In the genomic region with DNA sequence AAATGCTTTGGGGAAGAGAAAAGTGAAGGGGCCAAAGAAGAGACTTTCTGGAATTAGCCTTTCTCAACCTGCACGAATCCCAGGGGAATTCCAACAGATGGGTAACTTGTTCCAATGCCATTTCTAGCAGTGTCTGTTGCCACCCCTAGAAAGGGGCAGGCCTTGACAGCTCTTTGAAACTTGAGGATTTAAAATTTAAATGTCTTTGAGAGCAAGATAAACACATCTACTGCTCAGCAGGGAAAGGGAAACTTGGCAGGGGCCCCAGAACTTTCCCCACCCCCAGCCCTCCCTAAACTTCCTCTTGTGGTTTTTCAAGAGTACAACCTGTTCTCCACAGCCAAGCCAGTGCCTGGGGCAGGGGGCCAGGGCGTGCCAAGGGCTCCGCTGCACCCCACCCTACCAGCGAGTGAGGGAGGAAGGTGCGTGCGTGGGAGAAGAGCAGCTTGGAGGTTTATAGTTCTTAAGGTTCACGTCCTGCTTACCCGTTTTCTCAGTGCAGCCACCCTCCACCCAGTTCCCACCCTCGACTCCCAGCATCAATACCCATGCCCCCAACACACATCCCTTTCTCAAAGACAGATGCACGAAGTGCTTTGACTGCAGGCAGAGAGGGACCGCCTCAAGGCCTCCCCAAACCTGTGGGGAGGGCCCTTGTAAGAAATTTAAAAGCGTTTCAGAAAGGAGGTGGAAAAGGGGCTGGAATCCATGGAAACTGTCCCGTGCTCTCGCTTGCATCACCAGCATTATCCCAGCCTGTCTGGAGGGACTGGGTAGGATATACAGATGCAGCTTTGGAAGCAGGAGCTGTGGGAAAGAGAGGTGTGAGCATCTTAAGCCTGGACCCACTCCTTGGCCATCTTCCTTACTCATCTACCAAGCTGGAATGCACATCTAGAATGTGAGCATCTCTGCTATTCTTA, we compare ENCODE assay signal across 8 cellular contexts. TPM values are rescaled to one million over a fixed set of nuclear protein-coding genes. Genes with fewer than 3 reads are reported as not detected.
DNase-seq lines count a peak whose midpoint lies in the region; ATAC-seq and TF ChIP-seq lines count a peak whose summit lies in the region.

No MANE protein-coding gene starts in this region.

- H3K9me3 Mint-ChIP-seq in CD4-positive, alpha-beta T cell: no peaks in the 10 kb centered on the region
- no peaks in the 10 kb centered on the region for H3K9me3 Mint-ChIP-seq in activated naive CD8-positive, alpha-beta T cell treated with anti-CD3 and anti-CD28 coated beads, Interleukin-2, amount 50 U/mL, for 24 hours

- no peaks in the 10 kb centered on the region for H3K27me3 Mint-ChIP-seq in CD4-positive, alpha-beta T cell
- no peaks in the 10 kb centered on the region for H3K27me3 Mint-ChIP-seq in activated naive CD8-positive, alpha-beta T cell treated with anti-CD3 and anti-CD28 coated beads, Interleukin-2, amount 50 U/mL, for 24 hours

- TF ChIP-seq CTCF in CD4-positive, alpha-beta T cell (IDR thresholded peaks at IDR 0.05): no peak
- TF ChIP-seq CTCF in left ventricle myocardium inferior (IDR thresholded peaks at IDR 0.05; ENCODE audit: borderline replicate concordance): no peak
- TF ChIP-seq CTCF in psoas muscle (IDR thresholded peaks at IDR 0.05): no peak

- H3K4me1 Mint-ChIP-seq in CD4-positive, alpha-beta T cell (ENCODE audit: low read depth): peaks cover 84% of the 10 kb centered on the region
- H3K4me1 Mint-ChIP-seq in activated naive CD8-positive, alpha-beta T cell treated with anti-CD3 and anti-CD28 coated beads, Interleukin-2, amount 50 U/mL, for 24 hours: peaks cover 90% of the 10 kb centered on the region

- H3K4me3 Mint-ChIP-seq in CD4-positive, alpha-beta T cell: peak overlapping the region; percentile 96
- H3K4me3 Mint-ChIP-seq in activated naive CD8-positive, alpha-beta T cell treated with anti-CD3 and anti-CD28 coated beads, Interleukin-2, amount 50 U/mL, for 24 hours: peak overlapping the region; percentile 98

- ATAC-seq in CD4-positive, alpha-beta T cell (ENCODE audit: poor library complexity): peak; percentile 52
- peak; percentile 17 for ATAC-seq in activated naive CD8-positive, alpha-beta T cell treated with anti-CD3 and anti-CD28 coated beads, Interleukin-2, amount 50 U/mL, for 24 hours
- ATAC-seq in psoas muscle (peak in 3 of 4 donors; percentile 23 to 46 (median 31)), GM21529 (IDR thresholded peaks at IDR 0.05; ENCODE audit: unreplicated experiment) (no peak), GM19023 (IDR thresholded peaks at IDR 0.05; ENCODE audit: unreplicated experiment) (no peak)

- no peaks in the 10 kb centered on the region for H3K9me3 ChIP-seq in CD4-positive, alpha-beta T cell (ENCODE audit: control insufficient read depth, low read length)
- no peaks in the 10 kb centered on the region for H3K9me3 ChIP-seq in SK-N-MC (ENCODE audit: low read depth, low read length)
- H3K9me3 ChIP-seq in left ventricle myocardium inferior (replicated peaks): no peaks in the 10 kb centered on the region
- no peaks in the 10 kb centered on the region for H3K9me3 ChIP-seq in psoas muscle

- CTCF ChIA-PET in CD4-positive, alpha-beta T cell (lab: Charles Lee): interaction anchor here (1.4 to 9.9 kb wide), 11 partner anchors 17 to 259 kb away, joined by 3 to 75 read pairs (median 8); a partner anchor contains a TSS

- POLR2A ChIA-PET in CD4-positive, alpha-beta T cell (lab: Charles Lee): interaction anchor here (0.8 to 13.5 kb wide), 24 partner anchors 10 to 700 kb away, joined by 3 to 168 read pairs (median 6); a partner anchor contains a TSS

- H3K27me3 ChIP-seq in CD4-positive, alpha-beta T cell (ENCODE audit: control insufficient read depth, insufficient read depth, low read length): no peaks in the 10 kb centered on the region
- H3K27me3 ChIP-seq in left ventricle myocardium inferior (ENCODE audit: low read depth): no peaks in the 10 kb centered on the region
- peaks cover 0 to 19% (median 2%) of the 10 kb centered on the region in 3 donors for H3K27me3 ChIP-seq in psoas muscle (ENCODE audit: insufficient read depth in 3 of 3, low read length in 2 of 3)

- peak in 9 of 10 experiments; percentile 58 to 90 (median 79) for DNase-seq in CD4-positive, alpha-beta T cell
- DNase-seq in KG1 (lab: John Stamatoyannopoulos, UW) (peak; percentile 75), SK-N-MC (ENCODE audit: low read depth, low spot score) (peak; percentile 95), left ventricle myocardium inferior (peak; percentile 96), psoas muscle (peak; percentile 87 to 92)
- DNase-seq in activated naive CD8-positive, alpha-beta T cell treated with anti-CD3 and anti-CD28 coated beads, Interleukin-2, amount 50 U/mL, for 24 hours: peak; percentile 73

- no peak overlapping the region for H3K9ac ChIP-seq in SK-N-MC (ENCODE audit: insufficient read length)

- H3K4me1 ChIP-seq in left ventricle myocardium inferior (peaks cover 98% of the 10 kb centered on the region), psoas muscle (peaks cover 40% of the 10 kb centered on the region)

- H3K36me3 ChIP-seq in SK-N-MC (ENCODE audit: insufficient read depth, low read length): no peaks in the 10 kb centered on the region
- H3K36me3 ChIP-seq in left ventricle myocardium inferior: no peaks in the 10 kb centered on the region
- H3K36me3 ChIP-seq in psoas muscle (ENCODE audit: insufficient read depth in 1 of 2, low read depth in 1 of 2): no peaks in the 10 kb centered on the region

- intact Hi-C loops in CD4-positive, alpha-beta T cell (cut with DNase I, micrococcal nuclease): loop anchor here (1.0 to 10.0 kb wide), 6 partner anchors 23 to 258 kb away; a partner anchor contains a TSS
- intact Hi-C loops in left ventricle myocardium inferior (cut with micrococcal nuclease): loop anchor here (10.0 kb wide), 1 partner anchor 261 kb away; a partner anchor contains a TSS
- intact Hi-C loops in psoas muscle (cut with DNase I): loop anchor here (2.0 to 5.0 kb wide), 3 partner anchors 109 to 199 kb away; no protein-coding TSS in a partner anchor

- WGBS in psoas muscle, 3 donors: 25 to 45% (median 41%) methylated on average over 14 of the region's 14 CpGs

- H3K27ac Mint-ChIP-seq in CD4-positive, alpha-beta T cell: peak overlapping the region; percentile 89
- H3K27ac Mint-ChIP-seq in activated naive CD8-positive, alpha-beta T cell treated with anti-CD3 and anti-CD28 coated beads, Interleukin-2, amount 50 U/mL, for 24 hours: peak overlapping the region; percentile 80

- peaks cover 75% of the 10 kb centered on the region for H3K36me3 Mint-ChIP-seq in CD4-positive, alpha-beta T cell (ENCODE audit: low read depth)
- no peaks in the 10 kb centered on the region for H3K36me3 Mint-ChIP-seq in activated naive CD8-positive, alpha-beta T cell treated with anti-CD3 and anti-CD28 coated beads, Interleukin-2, amount 50 U/mL, for 24 hours (ENCODE audit: low read depth)

- peak overlapping the region; percentile 70 for H3K4me3 ChIP-seq in SK-N-MC
- H3K4me3 ChIP-seq in left ventricle myocardium inferior: peak overlapping the region; percentile 83
- peak overlapping the region; percentile 41 for H3K4me3 ChIP-seq in psoas muscle

- peak overlapping the region; percentile 85 for H3K27ac ChIP-seq in CD4-positive, alpha-beta T cell (ENCODE audit: low read depth, low read length)
- H3K27ac ChIP-seq in SK-N-MC: peak overlapping the region; percentile 38; the same call in 1 of the 2 replicates
- peak overlapping the region; percentile 97 for H3K27ac ChIP-seq in left ventricle myocardium inferior (replicated peaks)
- H3K27ac ChIP-seq in psoas muscle: peak overlapping the region; percentile 39

RNA-seq across cellular contexts. Expression of a gene that starts 4.5 kb away (rescaled TPM):
- total RNA-seq in CD4-positive, alpha-beta T cell: 10 to 100 TPM; 30.1 to 34.7 TPM
- total RNA-seq in left ventricle myocardium inferior: 28.5 TPM
- 10 to 100 TPM; 16.6 to 23.9 (median 19.9) TPM for total RNA-seq in psoas muscle
- polyA plus RNA-seq in psoas muscle: 10 to 100 TPM; 11.2 to 17.9 (median 12.6) TPM

Comparison
In these comparisons a context has a peak if more than half of its experiments do, and no peak if none do; other contexts are left out.
1. ATAC-seq: peak in CD4-positive, alpha-beta T cell (single experiment), activated naive CD8-positive, alpha-beta T cell treated with anti-CD3 and anti-CD28 coated beads, Interleukin-2, amount 50 U/mL, for 24 hours (single experiment) and psoas muscle (3 of 4); none in GM21529 (single experiment) and GM19023 (single experiment).
2. H3K27ac ChIP-seq: peak in every context shown above with its lines; median percentile 97 in left ventricle myocardium inferior; 85 in CD4-positive, alpha-beta T cell; 39 in psoas muscle; 38 in SK-N-MC.
3. Peak in every context shown above with its lines, with median percentiles within 50 percentile points of each other: DNase-seq and H3K4me3 ChIP-seq.